ENCODE assay signal across 1 cellular context in genomic region chr17:42980274-42980765, GRCh38.
A peak's percentile ranks its signal among the peaks of the same experiment; 100 is the strongest.
TF ChIP-seq lines count a peak whose summit lies in the region.

TSS of gene RUNDC1 (plus strand) at chr17:42980565. CDS start at chr17:42980577, 12 bp downstream.

TF ChIP-seq in HepG2, 621 proteins besides CTCF, POLR2A, EP300 and RAD21 (continued from another document and continues in another):
- TF ChIP-seq CEBPZ (IDR thresholded peaks at IDR 0.05; ENCODE audit: low read length): no peak
- TF ChIP-seq ZNF34 (CRISPR knock-in tag; IDR thresholded peaks at IDR 0.05; ENCODE audit: borderline replicate concordance): peak; percentile 38; the same call in 1 of the 2 replicates
- 0 out of 2 replicates have a peak, but pooled peaks have one; percentile 27 for TF ChIP-seq HOMEZ (CRISPR knock-in tag; IDR thresholded peaks at IDR 0.05; ENCODE audit: low read depth)
- no peak for TF ChIP-seq SP1 (IDR thresholded peaks at IDR 0.05)
- peak; percentile 75; the same call in 1 of the 2 replicates for TF ChIP-seq SP1 (CRISPR knock-in tag; IDR thresholded peaks at IDR 0.05)
- TF ChIP-seq NFE2 (CRISPR knock-in tag; IDR thresholded peaks at IDR 0.05): no peak
- TF ChIP-seq DRAP1 (CRISPR knock-in tag; IDR thresholded peaks at IDR 0.05): peak; percentile 65
- peak; percentile 32; the same call in 1 of the 2 replicates for TF ChIP-seq FOXC1 (CRISPR knock-in tag; IDR thresholded peaks at IDR 0.05; ENCODE audit: borderline replicate concordance)
- TF ChIP-seq NR1H2 (CRISPR knock-in tag; IDR thresholded peaks at IDR 0.05; ENCODE audit: borderline replicate concordance, low read depth): no peak
- no peak for TF ChIP-seq ZBTB34 (CRISPR knock-in tag; IDR thresholded peaks at IDR 0.05)
- no peak for TF ChIP-seq ZNF318 (CRISPR knock-in tag; IDR thresholded peaks at IDR 0.05)
- no peak for TF ChIP-seq PLRG1 (conservative IDR thresholded peaks at IDR 0.05)
- TF ChIP-seq TRIM24 (CRISPR knock-in tag; IDR thresholded peaks at IDR 0.05): no peak
- TF ChIP-seq LCORL (IDR thresholded peaks at IDR 0.05): no peak
- no peak; the same call in 1 of the 2 replicates for TF ChIP-seq LCORL (CRISPR knock-in tag; IDR thresholded peaks at IDR 0.05)
- TF ChIP-seq LBX2 (CRISPR knock-in tag; IDR thresholded peaks at IDR 0.05; ENCODE audit: borderline replicate concordance): no peak; the same call in 1 of the 2 replicates
- no peak for TF ChIP-seq TRAFD1 (CRISPR knock-in tag; IDR thresholded peaks at IDR 0.05; ENCODE audit: borderline replicate concordance)
- no peak for TF ChIP-seq KDM3A (CRISPR knock-in tag; IDR thresholded peaks at IDR 0.05; ENCODE audit: low read depth)
- no peak for TF ChIP-seq KDM5B (CRISPR knock-in tag; IDR thresholded peaks at IDR 0.05; ENCODE audit: borderline replicate concordance)
- TF ChIP-seq GMEB2 (CRISPR knock-in tag; IDR thresholded peaks at IDR 0.05; ENCODE audit: low read depth): peak; percentile 29; the same call in 1 of the 2 replicates
- TF ChIP-seq HNF1B (CRISPR knock-in tag; IDR thresholded peaks at IDR 0.05): 0 out of 2 replicates have a peak, but pooled peaks have one; percentile 6
- no peak for TF ChIP-seq ZMYM3 (CRISPR knock-in tag; IDR thresholded peaks at IDR 0.05)
- no peak for TF ChIP-seq ARNT2 (CRISPR knock-in tag; IDR thresholded peaks at IDR 0.05; ENCODE audit: low read depth)
- 0 out of 2 replicates have a peak, but pooled peaks have one; percentile 13 for TF ChIP-seq TFE3 (CRISPR knock-in tag; IDR thresholded peaks at IDR 0.05)
- TF ChIP-seq ZBTB37 (CRISPR knock-in tag; IDR thresholded peaks at IDR 0.05): no peak
- no peak for TF ChIP-seq ZNF619 (CRISPR knock-in tag; IDR thresholded peaks at IDR 0.05)
- no peak for TF ChIP-seq ZNF713 (CRISPR knock-in tag; IDR thresholded peaks at IDR 0.05)
- no peak for TF ChIP-seq NFE2L1 (CRISPR knock-in tag; IDR thresholded peaks at IDR 0.05; ENCODE audit: borderline replicate concordance)
- no peak for TF ChIP-seq ZBTB7A (CRISPR knock-in tag; IDR thresholded peaks at IDR 0.05)
- no peak for TF ChIP-seq CEBPB (IDR thresholded peaks at IDR 0.05; ENCODE audit: borderline replicate concordance, low read depth, low read length)
